Comparison of ENCODE assay signal across 1 cellular context in the genomic region with DNA sequence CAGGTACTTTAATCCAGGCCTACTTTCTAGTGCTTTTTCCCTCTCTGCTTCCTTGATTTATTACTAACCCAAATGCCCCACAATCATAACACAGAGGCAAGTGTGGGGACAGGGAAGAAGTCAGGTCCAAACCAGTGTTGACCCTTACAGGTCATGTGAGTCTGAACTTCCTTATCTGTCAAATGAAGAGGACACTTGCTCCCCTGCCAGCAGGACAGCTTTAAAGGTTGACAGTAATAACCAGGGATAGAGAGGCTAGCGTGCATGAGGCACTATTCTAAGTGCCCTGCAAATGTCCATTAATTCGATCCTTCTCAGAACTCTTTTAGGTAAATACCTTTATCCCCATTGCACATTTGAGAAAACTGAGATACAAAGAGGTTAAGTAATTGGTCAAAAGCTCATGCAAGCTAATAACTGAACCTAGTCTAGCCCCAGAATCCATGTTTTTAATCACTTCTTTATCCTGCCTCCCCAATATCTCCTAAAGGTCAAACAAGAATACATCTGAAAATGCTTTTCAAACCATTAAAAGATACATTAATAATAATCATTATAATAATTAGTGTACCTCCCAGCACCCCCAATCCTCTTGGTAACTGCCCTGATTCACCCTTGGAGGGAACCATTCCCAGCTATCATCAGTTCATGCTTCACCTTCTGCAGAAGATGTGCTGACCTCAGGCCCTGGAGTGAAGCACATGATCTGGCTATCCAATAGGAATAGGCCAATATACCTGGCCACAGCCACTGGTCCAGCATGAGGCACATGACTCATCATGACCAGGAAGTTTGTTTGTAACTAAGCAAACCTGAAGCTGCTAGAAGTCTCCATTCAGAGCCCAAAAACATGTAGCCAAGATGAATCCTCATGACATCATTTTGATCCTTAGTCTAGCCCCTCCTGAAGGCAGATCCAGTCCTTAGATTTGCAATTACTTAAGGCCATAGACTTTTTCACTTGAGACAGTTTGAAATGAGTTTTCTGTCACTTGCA.
A peak's percentile ranks its signal among the peaks of the same experiment; 100 is the strongest.
TF ChIP-seq lines count a peak whose summit lies in the region.

No MANE protein-coding gene starts in this region.

TF ChIP-seq in K562, 482 proteins besides CTCF, POLR2A, EP300 and RAD21 (continued from another document and continues in another):
- TF ChIP-seq, protein P1, sequence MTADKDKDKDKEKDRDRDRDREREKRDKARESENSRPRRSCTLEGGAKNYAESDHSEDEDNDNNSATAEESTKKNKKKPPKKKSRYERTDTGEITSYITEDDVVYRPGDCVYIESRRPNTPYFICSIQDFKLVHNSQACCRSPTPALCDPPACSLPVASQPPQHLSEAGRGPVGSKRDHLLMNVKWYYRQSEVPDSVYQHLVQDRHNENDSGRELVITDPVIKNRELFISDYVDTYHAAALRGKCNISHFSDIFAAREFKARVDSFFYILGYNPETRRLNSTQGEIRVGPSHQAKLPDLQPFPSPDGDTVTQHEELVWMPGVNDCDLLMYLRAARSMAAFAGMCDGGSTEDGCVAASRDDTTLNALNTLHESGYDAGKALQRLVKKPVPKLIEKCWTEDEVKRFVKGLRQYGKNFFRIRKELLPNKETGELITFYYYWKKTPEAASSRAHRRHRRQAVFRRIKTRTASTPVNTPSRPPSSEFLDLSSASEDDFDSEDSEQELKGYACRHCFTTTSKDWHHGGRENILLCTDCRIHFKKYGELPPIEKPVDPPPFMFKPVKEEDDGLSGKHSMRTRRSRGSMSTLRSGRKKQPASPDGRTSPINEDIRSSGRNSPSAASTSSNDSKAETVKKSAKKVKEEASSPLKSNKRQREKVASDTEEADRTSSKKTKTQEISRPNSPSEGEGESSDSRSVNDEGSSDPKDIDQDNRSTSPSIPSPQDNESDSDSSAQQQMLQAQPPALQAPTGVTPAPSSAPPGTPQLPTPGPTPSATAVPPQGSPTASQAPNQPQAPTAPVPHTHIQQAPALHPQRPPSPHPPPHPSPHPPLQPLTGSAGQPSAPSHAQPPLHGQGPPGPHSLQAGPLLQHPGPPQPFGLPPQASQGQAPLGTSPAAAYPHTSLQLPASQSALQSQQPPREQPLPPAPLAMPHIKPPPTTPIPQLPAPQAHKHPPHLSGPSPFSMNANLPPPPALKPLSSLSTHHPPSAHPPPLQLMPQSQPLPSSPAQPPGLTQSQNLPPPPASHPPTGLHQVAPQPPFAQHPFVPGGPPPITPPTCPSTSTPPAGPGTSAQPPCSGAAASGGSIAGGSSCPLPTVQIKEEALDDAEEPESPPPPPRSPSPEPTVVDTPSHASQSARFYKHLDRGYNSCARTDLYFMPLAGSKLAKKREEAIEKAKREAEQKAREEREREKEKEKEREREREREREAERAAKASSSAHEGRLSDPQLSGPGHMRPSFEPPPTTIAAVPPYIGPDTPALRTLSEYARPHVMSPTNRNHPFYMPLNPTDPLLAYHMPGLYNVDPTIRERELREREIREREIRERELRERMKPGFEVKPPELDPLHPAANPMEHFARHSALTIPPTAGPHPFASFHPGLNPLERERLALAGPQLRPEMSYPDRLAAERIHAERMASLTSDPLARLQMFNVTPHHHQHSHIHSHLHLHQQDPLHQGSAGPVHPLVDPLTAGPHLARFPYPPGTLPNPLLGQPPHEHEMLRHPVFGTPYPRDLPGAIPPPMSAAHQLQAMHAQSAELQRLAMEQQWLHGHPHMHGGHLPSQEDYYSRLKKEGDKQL (CRISPR knock-in tag; IDR thresholded peaks at IDR 0.05; ENCODE audit: borderline replicate concordance), result no peak
- TF ChIP-seq BRD4 (IDR thresholded peaks at IDR 0.05), result no peak
- TF ChIP-seq ZNF830 (CRISPR knock-in tag; IDR thresholded peaks at IDR 0.05), result no peak
- no peak for TF ChIP-seq BCL6 (CRISPR knock-in tag; IDR thresholded peaks at IDR 0.05)
- no peak for TF ChIP-seq ATF1 (CRISPR knock-in tag; IDR thresholded peaks at IDR 0.05)
- peak; percentile 11; the same call in 1 of the 2 replicates for TF ChIP-seq ATF1 (tag; IDR thresholded peaks at IDR 0.05)
- 0 out of 2 replicates have a peak, but pooled peaks have one; percentile 40 for TF ChIP-seq TEAD4 (IDR thresholded peaks at IDR 0.05; ENCODE audit: low read length)
- TF ChIP-seq TEAD4 (CRISPR knock-in tag; IDR thresholded peaks at IDR 0.05; ENCODE audit: borderline replicate concordance), result no peak
- peak in 1 of 2 experiments; percentile 94; a peak in 2 of 4 replicates for TF ChIP-seq RCOR1 (IDR thresholded peaks at IDR 0.05; ENCODE audit: borderline replicate concordance in 1 of 2, low read depth in 2 of 2, low read length in 2 of 2)
- peak; percentile 35; the same call in 1 of the 2 replicates for TF ChIP-seq CXXC5 (CRISPR knock-in tag; IDR thresholded peaks at IDR 0.05)
- no peak for TF ChIP-seq COPS2 (conservative IDR thresholded peaks at IDR 0.05)
- TF ChIP-seq SREBF2 (CRISPR knock-in tag; IDR thresholded peaks at IDR 0.05), result no peak
- TF ChIP-seq SPI1 (IDR thresholded peaks at IDR 0.05; ENCODE audit: borderline replicate concordance, low read depth, low read length), result no peak
- peak; percentile 64 for TF ChIP-seq DPF2 (IDR thresholded peaks at IDR 0.05)
- TF ChIP-seq, protein P2, sequence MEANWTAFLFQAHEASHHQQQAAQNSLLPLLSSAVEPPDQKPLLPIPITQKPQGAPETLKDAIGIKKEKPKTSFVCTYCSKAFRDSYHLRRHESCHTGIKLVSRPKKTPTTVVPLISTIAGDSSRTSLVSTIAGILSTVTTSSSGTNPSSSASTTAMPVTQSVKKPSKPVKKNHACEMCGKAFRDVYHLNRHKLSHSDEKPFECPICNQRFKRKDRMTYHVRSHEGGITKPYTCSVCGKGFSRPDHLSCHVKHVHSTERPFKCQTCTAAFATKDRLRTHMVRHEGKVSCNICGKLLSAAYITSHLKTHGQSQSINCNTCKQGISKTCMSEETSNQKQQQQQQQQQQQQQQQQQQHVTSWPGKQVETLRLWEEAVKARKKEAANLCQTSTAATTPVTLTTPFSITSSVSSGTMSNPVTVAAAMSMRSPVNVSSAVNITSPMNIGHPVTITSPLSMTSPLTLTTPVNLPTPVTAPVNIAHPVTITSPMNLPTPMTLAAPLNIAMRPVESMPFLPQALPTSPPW (CRISPR knock-in tag; IDR thresholded peaks at IDR 0.05), result no peak
- TF ChIP-seq, protein P3, sequence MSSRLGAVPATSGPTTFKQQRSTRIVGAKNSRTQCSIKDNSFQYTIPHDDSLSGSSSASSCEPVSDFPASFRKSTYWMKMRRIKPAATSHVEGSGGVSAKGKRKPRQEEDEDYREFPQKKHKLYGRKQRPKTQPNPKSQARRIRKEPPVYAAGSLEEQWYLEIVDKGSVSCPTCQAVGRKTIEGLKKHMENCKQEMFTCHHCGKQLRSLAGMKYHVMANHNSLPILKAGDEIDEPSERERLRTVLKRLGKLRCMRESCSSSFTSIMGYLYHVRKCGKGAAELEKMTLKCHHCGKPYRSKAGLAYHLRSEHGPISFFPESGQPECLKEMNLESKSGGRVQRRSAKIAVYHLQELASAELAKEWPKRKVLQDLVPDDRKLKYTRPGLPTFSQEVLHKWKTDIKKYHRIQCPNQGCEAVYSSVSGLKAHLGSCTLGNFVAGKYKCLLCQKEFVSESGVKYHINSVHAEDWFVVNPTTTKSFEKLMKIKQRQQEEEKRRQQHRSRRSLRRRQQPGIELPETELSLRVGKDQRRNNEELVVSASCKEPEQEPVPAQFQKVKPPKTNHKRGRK (tag; IDR thresholded peaks at IDR 0.05), result no peak
- TF ChIP-seq, protein P4, sequence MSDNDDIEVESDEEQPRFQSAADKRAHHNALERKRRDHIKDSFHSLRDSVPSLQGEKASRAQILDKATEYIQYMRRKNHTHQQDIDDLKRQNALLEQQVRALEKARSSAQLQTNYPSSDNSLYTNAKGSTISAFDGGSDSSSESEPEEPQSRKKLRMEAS (CRISPR knock-in tag; IDR thresholded peaks at IDR 0.05), result no peak
- peak; percentile 68; the same call in 1 of the 2 replicates for TF ChIP-seq JUN (IDR thresholded peaks at IDR 0.05; ENCODE audit: borderline replicate concordance, low read depth, low read length)
- no peak for TF ChIP-seq JUN (CRISPR knock-in tag; IDR thresholded peaks at IDR 0.05; ENCODE audit: borderline replicate concordance)
- TF ChIP-seq MYNN (IDR thresholded peaks at IDR 0.05), result no peak
- no peak for TF ChIP-seq MYNN (CRISPR knock-in tag; IDR thresholded peaks at IDR 0.05)
- TF ChIP-seq CTBP1 (IDR thresholded peaks at IDR 0.05; ENCODE audit: borderline replicate concordance), result peak; percentile 52
- TF ChIP-seq, protein P5, sequence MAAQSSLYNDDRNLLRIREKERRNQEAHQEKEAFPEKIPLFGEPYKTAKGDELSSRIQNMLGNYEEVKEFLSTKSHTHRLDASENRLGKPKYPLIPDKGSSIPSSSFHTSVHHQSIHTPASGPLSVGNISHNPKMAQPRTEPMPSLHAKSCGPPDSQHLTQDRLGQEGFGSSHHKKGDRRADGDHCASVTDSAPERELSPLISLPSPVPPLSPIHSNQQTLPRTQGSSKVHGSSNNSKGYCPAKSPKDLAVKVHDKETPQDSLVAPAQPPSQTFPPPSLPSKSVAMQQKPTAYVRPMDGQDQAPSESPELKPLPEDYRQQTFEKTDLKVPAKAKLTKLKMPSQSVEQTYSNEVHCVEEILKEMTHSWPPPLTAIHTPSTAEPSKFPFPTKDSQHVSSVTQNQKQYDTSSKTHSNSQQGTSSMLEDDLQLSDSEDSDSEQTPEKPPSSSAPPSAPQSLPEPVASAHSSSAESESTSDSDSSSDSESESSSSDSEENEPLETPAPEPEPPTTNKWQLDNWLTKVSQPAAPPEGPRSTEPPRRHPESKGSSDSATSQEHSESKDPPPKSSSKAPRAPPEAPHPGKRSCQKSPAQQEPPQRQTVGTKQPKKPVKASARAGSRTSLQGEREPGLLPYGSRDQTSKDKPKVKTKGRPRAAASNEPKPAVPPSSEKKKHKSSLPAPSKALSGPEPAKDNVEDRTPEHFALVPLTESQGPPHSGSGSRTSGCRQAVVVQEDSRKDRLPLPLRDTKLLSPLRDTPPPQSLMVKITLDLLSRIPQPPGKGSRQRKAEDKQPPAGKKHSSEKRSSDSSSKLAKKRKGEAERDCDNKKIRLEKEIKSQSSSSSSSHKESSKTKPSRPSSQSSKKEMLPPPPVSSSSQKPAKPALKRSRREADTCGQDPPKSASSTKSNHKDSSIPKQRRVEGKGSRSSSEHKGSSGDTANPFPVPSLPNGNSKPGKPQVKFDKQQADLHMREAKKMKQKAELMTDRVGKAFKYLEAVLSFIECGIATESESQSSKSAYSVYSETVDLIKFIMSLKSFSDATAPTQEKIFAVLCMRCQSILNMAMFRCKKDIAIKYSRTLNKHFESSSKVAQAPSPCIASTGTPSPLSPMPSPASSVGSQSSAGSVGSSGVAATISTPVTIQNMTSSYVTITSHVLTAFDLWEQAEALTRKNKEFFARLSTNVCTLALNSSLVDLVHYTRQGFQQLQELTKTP (IDR thresholded peaks at IDR 0.05; ENCODE audit: low read depth in 1 of 2, partially characterized antibody in 2 of 2), result peak in 1 of 2 experiments; percentile 26
- peak; percentile 93 for TF ChIP-seq RAD51 (IDR thresholded peaks at IDR 0.05; ENCODE audit: borderline replicate concordance, low read depth)
- peak; percentile 39 for TF ChIP-seq NFYB (IDR thresholded peaks at IDR 0.05; ENCODE audit: extremely low read depth, insufficient read length)
- TF ChIP-seq, protein P6, sequence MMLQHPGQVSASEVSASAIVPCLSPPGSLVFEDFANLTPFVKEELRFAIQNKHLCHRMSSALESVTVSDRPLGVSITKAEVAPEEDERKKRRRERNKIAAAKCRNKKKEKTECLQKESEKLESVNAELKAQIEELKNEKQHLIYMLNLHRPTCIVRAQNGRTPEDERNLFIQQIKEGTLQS (IDR thresholded peaks at IDR 0.05), result peak; percentile 95
- TF ChIP-seq, protein P6 (CRISPR knock-in tag; conservative IDR thresholded peaks at IDR 0.05), result no peak
- TF ChIP-seq, protein P7, sequence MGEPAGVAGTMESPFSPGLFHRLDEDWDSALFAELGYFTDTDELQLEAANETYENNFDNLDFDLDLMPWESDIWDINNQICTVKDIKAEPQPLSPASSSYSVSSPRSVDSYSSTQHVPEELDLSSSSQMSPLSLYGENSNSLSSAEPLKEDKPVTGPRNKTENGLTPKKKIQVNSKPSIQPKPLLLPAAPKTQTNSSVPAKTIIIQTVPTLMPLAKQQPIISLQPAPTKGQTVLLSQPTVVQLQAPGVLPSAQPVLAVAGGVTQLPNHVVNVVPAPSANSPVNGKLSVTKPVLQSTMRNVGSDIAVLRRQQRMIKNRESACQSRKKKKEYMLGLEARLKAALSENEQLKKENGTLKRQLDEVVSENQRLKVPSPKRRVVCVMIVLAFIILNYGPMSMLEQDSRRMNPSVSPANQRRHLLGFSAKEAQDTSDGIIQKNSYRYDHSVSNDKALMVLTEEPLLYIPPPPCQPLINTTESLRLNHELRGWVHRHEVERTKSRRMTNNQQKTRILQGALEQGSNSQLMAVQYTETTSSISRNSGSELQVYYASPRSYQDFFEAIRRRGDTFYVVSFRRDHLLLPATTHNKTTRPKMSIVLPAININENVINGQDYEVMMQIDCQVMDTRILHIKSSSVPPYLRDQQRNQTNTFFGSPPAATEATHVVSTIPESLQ (CRISPR knock-in tag; IDR thresholded peaks at IDR 0.05), result no peak
- TF ChIP-seq POLR2AphosphoS5 (IDR thresholded peaks at IDR 0.05; ENCODE audit: control insufficient read depth, insufficient read depth, low read depth, low read length), result 0 out of 2 replicates have a peak, but pooled peaks have one; percentile 20
- TF ChIP-seq, protein P8, sequence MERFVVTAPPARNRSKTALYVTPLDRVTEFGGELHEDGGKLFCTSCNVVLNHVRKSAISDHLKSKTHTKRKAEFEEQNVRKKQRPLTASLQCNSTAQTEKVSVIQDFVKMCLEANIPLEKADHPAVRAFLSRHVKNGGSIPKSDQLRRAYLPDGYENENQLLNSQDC (CRISPR knock-in tag; IDR thresholded peaks at IDR 0.05), result no peak
- no peak for TF ChIP-seq FOXJ2 (tag; IDR thresholded peaks at IDR 0.05)
- TF ChIP-seq FOXP1 (CRISPR knock-in tag; IDR thresholded peaks at IDR 0.05), result no peak
- TF ChIP-seq, protein P9, sequence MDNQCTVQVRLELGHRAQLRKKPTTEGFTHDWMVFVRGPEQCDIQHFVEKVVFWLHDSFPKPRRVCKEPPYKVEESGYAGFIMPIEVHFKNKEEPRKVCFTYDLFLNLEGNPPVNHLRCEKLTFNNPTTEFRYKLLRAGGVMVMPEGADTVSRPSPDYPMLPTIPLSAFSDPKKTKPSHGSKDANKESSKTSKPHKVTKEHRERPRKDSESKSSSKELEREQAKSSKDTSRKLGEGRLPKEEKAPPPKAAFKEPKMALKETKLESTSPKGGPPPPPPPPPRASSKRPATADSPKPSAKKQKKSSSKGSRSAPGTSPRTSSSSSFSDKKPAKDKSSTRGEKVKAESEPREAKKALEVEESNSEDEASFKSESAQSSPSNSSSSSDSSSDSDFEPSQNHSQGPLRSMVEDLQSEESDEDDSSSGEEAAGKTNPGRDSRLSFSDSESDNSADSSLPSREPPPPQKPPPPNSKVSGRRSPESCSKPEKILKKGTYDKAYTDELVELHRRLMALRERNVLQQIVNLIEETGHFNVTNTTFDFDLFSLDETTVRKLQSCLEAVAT (IDR thresholded peaks at IDR 0.05), result no peak
- TF ChIP-seq, protein P10, sequence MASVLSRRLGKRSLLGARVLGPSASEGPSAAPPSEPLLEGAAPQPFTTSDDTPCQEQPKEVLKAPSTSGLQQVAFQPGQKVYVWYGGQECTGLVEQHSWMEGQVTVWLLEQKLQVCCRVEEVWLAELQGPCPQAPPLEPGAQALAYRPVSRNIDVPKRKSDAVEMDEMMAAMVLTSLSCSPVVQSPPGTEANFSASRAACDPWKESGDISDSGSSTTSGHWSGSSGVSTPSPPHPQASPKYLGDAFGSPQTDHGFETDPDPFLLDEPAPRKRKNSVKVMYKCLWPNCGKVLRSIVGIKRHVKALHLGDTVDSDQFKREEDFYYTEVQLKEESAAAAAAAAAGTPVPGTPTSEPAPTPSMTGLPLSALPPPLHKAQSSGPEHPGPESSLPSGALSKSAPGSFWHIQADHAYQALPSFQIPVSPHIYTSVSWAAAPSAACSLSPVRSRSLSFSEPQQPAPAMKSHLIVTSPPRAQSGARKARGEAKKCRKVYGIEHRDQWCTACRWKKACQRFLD (CRISPR knock-in tag; IDR thresholded peaks at IDR 0.05), result no peak
